Comparison of ENCODE assay signal across 17 cellular contexts in the genomic region with DNA sequence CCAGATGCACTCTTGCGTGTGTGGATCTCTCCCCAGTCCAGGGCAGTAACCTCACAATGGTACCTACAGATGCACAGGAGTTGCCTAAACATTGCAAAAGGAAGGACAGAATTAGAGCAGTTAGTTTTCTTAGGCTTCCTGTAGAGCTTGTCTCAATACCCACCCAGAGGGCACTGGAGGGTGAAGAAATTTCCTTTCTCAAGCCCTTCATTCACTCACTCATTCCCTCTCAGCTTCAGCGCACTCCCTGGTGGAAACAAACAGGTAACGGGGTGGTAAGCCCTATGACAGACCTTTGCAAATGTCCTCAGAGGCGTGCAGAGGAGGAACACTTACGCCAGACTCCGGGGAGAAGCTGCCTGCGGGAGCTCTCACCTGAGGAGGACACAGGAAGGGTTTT.
DNase-seq lines count a peak whose midpoint lies in the region; ATAC-seq and TF ChIP-seq lines count a peak whose summit lies in the region.
"Had no signal": no experiment of that assay in that cellular context is flagged by ENCODE, and none has a peak within 500 bp of the region (broad histone marks: within the 10 kb centered on the region; RNA-seq: fewer than 3 reads in every experiment).

No MANE protein-coding gene starts in this region.

- DNase-seq in RWPE1 (ENCODE audit: low spot score) (no peak), trophoblast cell (no peak), NCI-H187 (lab: John Stamatoyannopoulos, UW) (no peak)
- DNase-seq in activated effector memory CD4-positive, alpha-beta T cell treated with Interleukin-2 at 50 U/mL for 16 hours, result no peak
- DNase-seq in activated CD8-positive, alpha-beta memory T cell treated with anti-CD3 and anti-CD28 coated beads, Interleukin-2, amount 10 ng/mL, durations not matched to agents 7 days and 5 days, result no peak
- DNase-seq: activated CD4-positive, alpha-beta T cell treated with anti-CD3 and anti-CD28 coated beads, Interleukin-2, amount 50 U/mL, for 4 hours; amniotic stem cell; erythroblast; heart left ventricle; naive thymus-derived CD4-positive, alpha-beta T cell; NCI-H2107; SJCRH30 had no signal

- no peak overlapping the region for H3K4me3 Mint-ChIP-seq in activated CD8-positive, alpha-beta memory T cell treated with anti-CD3 and anti-CD28 coated beads, Interleukin-2, amount 10 ng/mL, durations not matched to agents 7 days and 5 days

- H2AK5ac ChIP-seq in trophoblast cell (ENCODE audit: low read length), result peak overlapping the region; percentile 25

- H3K9ac ChIP-seq in trophoblast cell (ENCODE audit: low read length), result no peak overlapping the region

- peak overlapping the region; percentile 81 for H4K91ac ChIP-seq in trophoblast cell (ENCODE audit: low read depth, low read length)

- H3K4ac ChIP-seq in trophoblast cell (ENCODE audit: low read depth, low read length), result no peak overlapping the region

- H3K18ac ChIP-seq in trophoblast cell (ENCODE audit: low read length), result peak overlapping the region; percentile 12

- no peaks in the 10 kb centered on the region for H3K36me3 ChIP-seq in trophoblast cell (ENCODE audit: control insufficient read depth in 1 of 2, insufficient read depth in 2 of 2, low read length in 2 of 2)
- H3K36me3 ChIP-seq: heart left ventricle, SJCRH30, tibial nerve had no signal

- POLR2A ChIA-PET in RWPE1 (lab: Yijun Ruan, JAX; ENCODE audit: low non-redundant PET), result no interaction called here

- peaks cover 33 to 41% of the 10 kb centered on the region in 2 experiments for H3K4me1 ChIP-seq in trophoblast cell (ENCODE audit: control insufficient read depth in 1 of 2, insufficient read depth in 2 of 2, low read length in 2 of 2)

- H3K9me3 Mint-ChIP-seq in activated CD8-positive, alpha-beta memory T cell treated with anti-CD3 and anti-CD28 coated beads, Interleukin-2, amount 10 ng/mL, durations not matched to agents 7 days and 5 days (ENCODE audit: low read depth), result no peaks in the 10 kb centered on the region
- H3K9me3 Mint-ChIP-seq: naive thymus-derived CD4-positive, alpha-beta T cell had no signal

- H3K27ac Mint-ChIP-seq in activated CD8-positive, alpha-beta memory T cell treated with anti-CD3 and anti-CD28 coated beads, Interleukin-2, amount 10 ng/mL, durations not matched to agents 7 days and 5 days, result no peak overlapping the region
- H3K27ac Mint-ChIP-seq: CD14-positive monocyte; naive thymus-derived CD4-positive, alpha-beta T cell had no signal

- H3K27me3 Mint-ChIP-seq in activated CD8-positive, alpha-beta memory T cell treated with anti-CD3 and anti-CD28 coated beads, Interleukin-2, amount 10 ng/mL, durations not matched to agents 7 days and 5 days, result peaks cover 45% of the 10 kb centered on the region

- H3K79me1 ChIP-seq in trophoblast cell (ENCODE audit: low read length), result peaks cover 31% of the 10 kb centered on the region

- H3K79me2 ChIP-seq in trophoblast cell (ENCODE audit: control insufficient read depth, insufficient read depth, low read length, poor library complexity), result peaks cover 2% of the 10 kb centered on the region

- H2AFZ ChIP-seq in trophoblast cell (ENCODE audit: insufficient read depth, low read length, poor library complexity), result no peak overlapping the region

- peak overlapping the region; percentile 16 for H3K14ac ChIP-seq in trophoblast cell (ENCODE audit: low read length)

- TF ChIP-seq CTCF in RWPE1 (conservative IDR thresholded peaks at IDR 0.05; ENCODE audit: low read depth), result no peak

- peaks cover 9% of the 10 kb centered on the region for H3K4me1 Mint-ChIP-seq in activated CD8-positive, alpha-beta memory T cell treated with anti-CD3 and anti-CD28 coated beads, Interleukin-2, amount 10 ng/mL, durations not matched to agents 7 days and 5 days

- H2BK5ac ChIP-seq in trophoblast cell (ENCODE audit: low read depth, low read length, poor library complexity), result no peak overlapping the region

- peak; percentile 29 for ATAC-seq in GM18868 (IDR thresholded peaks at IDR 0.05; ENCODE audit: unreplicated experiment)
- ATAC-seq in HG03139 (IDR thresholded peaks at IDR 0.05; ENCODE audit: unreplicated experiment), result peak; percentile 31
- no peak for ATAC-seq in HG02981 (IDR thresholded peaks at IDR 0.05; ENCODE audit: unreplicated experiment)
- no peak for ATAC-seq in activated CD8-positive, alpha-beta memory T cell treated with anti-CD3 and anti-CD28 coated beads, Interleukin-2, amount 10 ng/mL, durations not matched to agents 7 days and 5 days
- ATAC-seq: heart left ventricle; naive thymus-derived CD4-positive, alpha-beta T cell had no signal

- CTCF ChIA-PET in RWPE1 (lab: Yijun Ruan, JAX), result no interaction called here
- CTCF ChIA-PET in activated CD8-positive, alpha-beta memory T cell treated with anti-CD3 and anti-CD28 coated beads, Interleukin-2, amount 10 ng/mL, durations not matched to agents 7 days and 5 days (lab: Charles Lee), result no interaction called here

- H2BK120ac ChIP-seq in trophoblast cell (ENCODE audit: insufficient read depth, low read length, poor library complexity), result peak overlapping the region; percentile 75

- H3K23ac ChIP-seq in trophoblast cell (ENCODE audit: low read length), result no peak overlapping the region

- H2BK12ac ChIP-seq in trophoblast cell (ENCODE audit: low read length), result peak overlapping the region; percentile 87

- H3K4me2 ChIP-seq in trophoblast cell (ENCODE audit: low read length), result no peak overlapping the region

- no peak overlapping the region for H3K4me3 ChIP-seq in trophoblast cell (ENCODE audit: low read depth, low read length)
- H3K4me3 ChIP-seq: heart left ventricle, SJCRH30 had no signal

- no peak overlapping the region for H4K12ac ChIP-seq in trophoblast cell (ENCODE audit: low read depth, low read length)

- no peaks in the 10 kb centered on the region for H3K27me3 ChIP-seq in trophoblast cell (ENCODE audit: insufficient read depth, low read length)
- H3K27me3 ChIP-seq: SJCRH30 had no signal

- H3K9me3 ChIP-seq in trophoblast cell (ENCODE audit: insufficient read depth, low read depth, low read length), result no peaks in the 10 kb centered on the region
- H3K9me3 ChIP-seq: heart left ventricle, SJCRH30, tibial nerve had no signal

- no CpG with 5 or more reads among the region's 7 CpGs for WGBS in trophoblast cell (ENCODE audit: extremely low coverage, insufficient coverage, insufficient read length)

- no peaks in the 10 kb centered on the region for H3K36me3 Mint-ChIP-seq in activated CD8-positive, alpha-beta memory T cell treated with anti-CD3 and anti-CD28 coated beads, Interleukin-2, amount 10 ng/mL, durations not matched to agents 7 days and 5 days
- H3K36me3 Mint-ChIP-seq: naive thymus-derived CD4-positive, alpha-beta T cell had no signal

- H4K8ac ChIP-seq in trophoblast cell (ENCODE audit: low read depth, low read length), result no peak overlapping the region

- H3K27ac ChIP-seq in RWPE1 (peak overlapping the region; percentile 86), trophoblast cell (ENCODE audit: low read depth, low read length) (no peak overlapping the region)

Comparison
In these comparisons a context has a peak if more than half of its experiments do, and no peak if none do; other contexts are left out.
1. ATAC-seq: peak in GM18868 (single experiment) and HG03139 (single experiment); none in HG02981 (single experiment) and activated CD8-positive, alpha-beta memory T cell treated with anti-CD3 and anti-CD28 coated beads, Interleukin-2, amount 10 ng/mL, durations not matched to agents 7 days and 5 days (single experiment).